In genomic region chr2:163475815-163476214, GRCh38 we compare ENCODE assay signal across 18 cellular contexts.
A peak's percentile ranks its signal among the peaks of the same experiment; 100 is the strongest.
DNase-seq lines count a peak whose midpoint lies in the region; ATAC-seq and TF ChIP-seq lines count a peak whose summit lies in the region.
"Had no signal": no experiment of that assay in that cellular context is flagged by ENCODE, and none has a peak within 500 bp of the region (broad histone marks: within the 10 kb centered on the region; RNA-seq: fewer than 3 reads in every experiment).

No MANE protein-coding gene starts in this region.

- H2AFZ ChIP-seq in GM23338: 0 out of 2 replicates have a peak overlapping the region, but pooled peaks have one; percentile 74

- no peaks in the 10 kb centered on the region for H3K36me3 Mint-ChIP-seq in GM23338 (ENCODE audit: low read depth)
- no peaks in the 10 kb centered on the region for H3K36me3 Mint-ChIP-seq in endodermal cell (ENCODE audit: low read depth)
- H3K36me3 Mint-ChIP-seq: CD4-positive, CD25-positive, alpha-beta regulatory T cell; CD8-positive, alpha-beta T cell had no signal

- peaks cover 7% of the 10 kb centered on the region for H3K9me3 ChIP-seq in endodermal cell (ENCODE audit: control insufficient read depth, low read length)
- H3K9me3 ChIP-seq: BLaER1 had no signal

- H3K9ac ChIP-seq in endodermal cell (ENCODE audit: extremely low read depth, low read length, poor library complexity, severe bottlenecking): no peak overlapping the region
- H3K9ac ChIP-seq: BLaER1 had no signal

- no peaks in the 10 kb centered on the region for H4K20me1 ChIP-seq in GM23338 (replicated peaks; ENCODE audit: insufficient read depth)
- H4K20me1 ChIP-seq: BLaER1 had no signal

- peaks cover 12% of the 10 kb centered on the region; the same call in 2 of the 3 replicates for H3K4me1 Mint-ChIP-seq in GM23338
- H3K4me1 Mint-ChIP-seq in endodermal cell: peaks cover 15% of the 10 kb centered on the region
- H3K4me1 Mint-ChIP-seq: B cell; CD4-positive, CD25-positive, alpha-beta regulatory T cell had no signal

- H3K27me3 Mint-ChIP-seq in GM23338 (ENCODE audit: insufficient read depth, low read depth, poor library complexity) (peaks cover 2% of the 10 kb centered on the region), endodermal cell (ENCODE audit: insufficient read depth) (no peaks in the 10 kb centered on the region)
- H3K27me3 Mint-ChIP-seq: CD4-positive, CD25-positive, alpha-beta regulatory T cell had no signal

- H3K4me3 Mint-ChIP-seq in GM23338 (no peak overlapping the region), endodermal cell (no peak overlapping the region)
- H3K4me3 Mint-ChIP-seq: B cell; CD4-positive, CD25-positive, alpha-beta regulatory T cell; CD8-positive, alpha-beta T cell had no signal

- no peak overlapping the region for H3K27ac ChIP-seq in GM23338 (ENCODE audit: low read depth)
- H3K27ac ChIP-seq in endodermal cell (ENCODE audit: low read depth, low read length): no peak overlapping the region
- H3K27ac ChIP-seq in foreskin keratinocyte: no peak overlapping the region
- H3K27ac ChIP-seq: 22Rv1, BLaER1, C4-2B had no signal

- H3K27ac Mint-ChIP-seq in GM23338: no peak overlapping the region
- H3K27ac Mint-ChIP-seq in endodermal cell: no peak overlapping the region
- H3K27ac Mint-ChIP-seq: B cell; CD4-positive, CD25-positive, alpha-beta regulatory T cell; CD8-positive, alpha-beta T cell had no signal

- H3K4me1 ChIP-seq in GM23338 (ENCODE audit: insufficient read depth) (no peaks in the 10 kb centered on the region; the same call in 1 of the 2 replicates), endodermal cell (ENCODE audit: control insufficient read depth, insufficient read depth, low read length) (peaks cover 4% of the 10 kb centered on the region), foreskin keratinocyte (no peaks in the 10 kb centered on the region)
- H3K4me1 ChIP-seq: Caco-2 had no signal

- no peaks in the 10 kb centered on the region for H3K36me3 ChIP-seq in GM23338 (ENCODE audit: insufficient read depth)
- no peaks in the 10 kb centered on the region for H3K36me3 ChIP-seq in endodermal cell (ENCODE audit: control insufficient read depth, insufficient read depth, low read length)
- H3K36me3 ChIP-seq: BLaER1 had no signal

- H3K79me2 ChIP-seq in GM23338 (replicated peaks; ENCODE audit: insufficient read depth): no peaks in the 10 kb centered on the region

- H3K9me2 ChIP-seq in GM23338 (ENCODE audit: insufficient read depth): no peaks in the 10 kb centered on the region

- H3K27me3 ChIP-seq in GM23338 (ENCODE audit: insufficient read depth) (no peaks in the 10 kb centered on the region), endodermal cell (ENCODE audit: control insufficient read depth, insufficient read depth, low read length, poor library complexity, severe bottlenecking) (no peaks in the 10 kb centered on the region), foreskin keratinocyte (peaks cover 18% of the 10 kb centered on the region)
- H3K27me3 ChIP-seq: BLaER1 had no signal

- peak; percentile 69 for ATAC-seq in GM23338
- ATAC-seq in HG02852 (IDR thresholded peaks at IDR 0.05; ENCODE audit: unreplicated experiment): no peak
- ATAC-seq in foreskin keratinocyte: no peak
- ATAC-seq: CD8-positive, alpha-beta T cell had no signal

- WGBS in endodermal cell (ENCODE audit: insufficient coverage in 1 of 2, insufficient read length in 1 of 2), 2 experiments: 76% methylated on average over 3 of the region's 3 CpGs; no CpG with 5 or more reads in 1 of the 2 experiments

- H3K4me3 ChIP-seq in GM23338 (no peak overlapping the region), endodermal cell (ENCODE audit: low read length) (peak overlapping the region; percentile 9)
- H3K4me3 ChIP-seq: BLaER1 had no signal

- no peak overlapping the region for H3K4me2 ChIP-seq in GM23338
- H3K4me2 ChIP-seq: BLaER1 had no signal

- TF ChIP-seq CTCF in GM23338 (conservative IDR thresholded peaks at IDR 0.05; ENCODE audit: low read depth in 2 of 2) (no peak), endodermal cell (conservative IDR thresholded peaks at IDR 0.05) (no peak), foreskin keratinocyte (conservative IDR thresholded peaks at IDR 0.05) (no peak)

- H3F3A ChIP-seq in GM23338 (replicated peaks; ENCODE audit: low read depth): no peaks in the 10 kb centered on the region

- DNase-seq in GM23338 (ENCODE audit: low spot score) (no peak), NCI-H69 (lab: John Stamatoyannopoulos, UW) (peak; percentile 60), endodermal cell (no peak), smooth muscle cell of the brain vasculature (ENCODE audit: low read depth, low spot score) (peak; percentile 33), cerebellar nuclear complex (lab: John Stamatoyannopoulos, UW) (no peak), foreskin keratinocyte (no peak)
- DNase-seq: Caco-2; CD4-positive, CD25-positive, alpha-beta regulatory T cell; CD8-positive, alpha-beta T cell; DMS153; DND-41; H7; HCEC 1CT had no signal

- H3K9me3 Mint-ChIP-seq in GM23338: no peaks in the 10 kb centered on the region
- H3K9me3 Mint-ChIP-seq in endodermal cell: peaks cover 2% of the 10 kb centered on the region

TF ChIP-seq in GM23338, 12 proteins besides CTCF, POLR2A, EP300 and RAD21:
- 0 out of 2 replicates have a peak, but pooled peaks have one; percentile 26 for TF ChIP-seq ZNF462 (CRISPR knock-in tag; IDR thresholded peaks at IDR 0.05)
- TF ChIP-seq ZNF114 (CRISPR knock-in tag; IDR thresholded peaks at IDR 0.05): no peak

Comparison
In these comparisons a context has a peak if more than half of its experiments do, and no peak if none do; other contexts are left out.
1. DNase-seq: peak in NCI-H69 (single experiment) and smooth muscle cell of the brain vasculature (single experiment); none in GM23338 (single experiment), endodermal cell (single experiment), cerebellar nuclear complex (0 of 2) and foreskin keratinocyte (0 of 2).